ENCODE assay signal across 19 cellular contexts in genomic region chr10:124027306-124028050, GRCh38.
"Had no signal": no experiment of that assay in that cellular context is flagged by ENCODE, and none has a peak within 500 bp of the region (broad histone marks: within the 10 kb centered on the region; RNA-seq: fewer than 3 reads in every experiment).

No MANE protein-coding gene starts in this region.

- H3K27me3 ChIP-seq: dorsolateral prefrontal cortex, gastrocnemius medialis, right lobe of liver, stomach, uterus had no signal

- H3K4me1 ChIP-seq: psoas muscle, uterus had no signal

- FAIRE-seq: endometrium, keratinocyte had no signal

- H3K9me3 ChIP-seq: gastrocnemius medialis, mucosa of descending colon, psoas muscle, right lobe of liver, stomach, uterus had no signal

- DNase-seq: central memory CD4-positive, alpha-beta T cell; cortex of kidney; dorsolateral prefrontal cortex; effector memory CD4-positive, alpha-beta T cell; gastrocnemius medialis; immature natural killer cell; left cardiac atrium; mammary epithelial cell; mucosa of descending colon; psoas muscle; retina; stimulated activated naive CD4-positive, alpha-beta T cell; stomach; uterus had no signal

- H3K36me3 ChIP-seq: gastrocnemius medialis, right lobe of liver, uterus had no signal

- H3K4me3 ChIP-seq: dorsolateral prefrontal cortex, gastrocnemius medialis, mucosa of descending colon, psoas muscle, right lobe of liver, stomach, uterus had no signal

- H3K27ac ChIP-seq: gastrocnemius medialis, psoas muscle, right lobe of liver, uterus had no signal

- ATAC-seq: esophagus mucosa; gastrocnemius medialis; left cardiac atrium; mucosa of descending colon; natural killer cell treated with Interleukin-12 subunit alpha and Interleukin-12 subunit beta and Interleukin-15 and Interleukin-18, amount 100 ng/mL, for 72 hours; psoas muscle; right lobe of liver had no signal
